Comparison of ENCODE assay signal across 6 cellular contexts in the genomic region with DNA sequence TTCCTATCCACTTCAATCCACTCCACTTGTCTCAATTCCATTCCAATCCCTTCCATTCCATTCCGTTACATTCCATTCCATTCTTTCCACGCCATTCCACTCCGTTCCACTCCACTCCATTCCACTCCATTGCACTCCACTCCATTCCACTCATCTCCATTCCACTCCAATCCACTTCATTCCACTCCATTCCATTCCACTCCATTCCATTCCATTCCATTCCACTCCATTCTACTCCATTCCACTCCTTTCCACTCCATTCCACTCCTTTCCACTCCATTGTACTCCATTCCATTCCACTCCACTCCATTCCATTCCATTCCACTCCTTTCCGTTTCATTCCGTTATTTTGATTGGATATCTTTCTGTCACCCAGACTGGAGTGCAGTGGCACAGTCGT.
"Had no signal": no experiment of that assay in that cellular context is flagged by ENCODE, and none has a peak within 500 bp of the region (broad histone marks: within the 10 kb centered on the region; RNA-seq: fewer than 3 reads in every experiment).

No MANE protein-coding gene starts in this region.

- ATAC-seq: HepG2, K562 had no signal

- H3K27ac ChIP-seq: HL-60 had no signal

- H3K27ac Mint-ChIP-seq: IgD-negative memory B cell had no signal

- DNase-seq: IMR-90, KBM-7 had no signal

- H3K36me3 Mint-ChIP-seq: IgD-negative memory B cell had no signal

- H3K4me3 Mint-ChIP-seq: IgD-negative memory B cell had no signal

- H3K4me3 ChIP-seq: K562 had no signal

- H3K27me3 Mint-ChIP-seq: IgD-negative memory B cell had no signal
